In the genomic region with DNA sequence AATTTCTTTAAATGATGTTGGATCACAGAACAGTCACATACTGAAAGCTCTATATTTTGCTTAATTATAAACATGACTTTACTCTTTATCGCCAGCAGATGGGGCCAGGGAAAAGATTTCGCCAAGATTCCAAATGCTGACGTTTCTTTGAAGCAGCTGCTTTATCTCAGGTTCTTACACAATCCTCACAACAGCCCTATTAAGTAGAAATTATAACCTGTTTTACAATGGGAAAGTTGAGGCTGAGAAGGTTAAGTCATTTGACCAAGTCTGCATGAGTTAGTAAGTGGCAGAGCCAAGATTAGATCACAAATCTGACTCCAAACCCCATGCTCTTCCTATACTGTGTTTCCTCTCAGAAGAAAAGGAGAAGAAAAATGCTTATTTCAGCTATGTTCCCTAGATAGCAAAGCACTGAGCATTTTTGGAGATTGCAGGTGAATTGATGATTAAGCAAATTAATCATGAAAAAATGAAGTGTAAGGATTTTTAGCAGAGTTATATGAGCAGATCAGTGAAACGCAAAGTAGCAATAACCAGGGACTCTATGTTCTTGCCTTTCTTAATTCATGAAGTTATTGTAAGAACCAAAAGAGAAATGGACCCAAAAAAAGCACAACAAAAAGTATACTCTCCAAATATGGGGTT, we compare ENCODE assay signal across 8 cellular contexts.
DNase-seq lines count a peak whose midpoint lies in the region; ATAC-seq and TF ChIP-seq lines count a peak whose summit lies in the region.

No MANE protein-coding gene starts in this region.

- H3K4me3 ChIP-seq in fibroblast of the aortic adventitia (ENCODE audit: low read depth, low read length): no peak overlapping the region

- DNase-seq in AML-193 (lab: John Stamatoyannopoulos, UW) (peak; percentile 25 to 47), RPMI8226 (peak; percentile 34), fibroblast of the aortic adventitia (ENCODE audit: low read depth) (peak; percentile 94), retina (peak; percentile 34), NCI-H2081 treated with DMSO at 0.1 percent for 48 hours (lab: John Stamatoyannopoulos, UW) (no peak)
- no peak for DNase-seq in stimulated activated naive CD4-positive, alpha-beta T cell treated with Interleukin-2 at 50 U/mL for 16 hours (lab: John Stamatoyannopoulos, UW)

- ATAC-seq in GM18517 (IDR thresholded peaks at IDR 0.05; ENCODE audit: unreplicated experiment): peak; percentile 54
- peak; percentile 82 for ATAC-seq in HG03354 (IDR thresholded peaks at IDR 0.05; ENCODE audit: poor library complexity, severe bottlenecking, unreplicated experiment)

- TF ChIP-seq CTCF in fibroblast of the aortic adventitia (IDR thresholded peaks at IDR 0.05; ENCODE audit: insufficient read depth, low read length): peak; percentile 65

Comparison
In these comparisons a context has a peak if more than half of its experiments do, and no peak if none do; other contexts are left out.
1. DNase-seq: peak in AML-193 (2 of 2), RPMI8226 (single experiment), fibroblast of the aortic adventitia (single experiment) and retina (single experiment); none in stimulated activated naive CD4-positive, alpha-beta T cell treated with Interleukin-2 at 50 U/mL for 16 hours (single experiment) and NCI-H2081 treated with DMSO at 0.1 percent for 48 hours (single experiment).